Comparison of ENCODE assay signal across 1 cellular context in genomic region chr10:117216611-117217195, GRCh38.
TF ChIP-seq lines count a peak whose summit lies in the region.

No MANE protein-coding gene starts in this region.

TF ChIP-seq in HEK293, 187 proteins besides CTCF, POLR2A, EP300 and RAD21 (continued from another document and continues in another):
- TF ChIP-seq ZNF23 (tag by site-specific recombination; IDR thresholded peaks at IDR 0.05; ENCODE audit: borderline replicate concordance) = no peak
- peak; percentile 51; the same call in 1 of the 2 replicates for TF ChIP-seq KLF8 (tag by site-specific recombination; IDR thresholded peaks at IDR 0.05)
- TF ChIP-seq ZNF302 (tag by site-specific recombination; IDR thresholded peaks at IDR 0.05; ENCODE audit: low read depth) = no peak
- no peak for TF ChIP-seq ZBTB11 (tag by site-specific recombination; conservative IDR thresholded peaks at IDR 0.05; ENCODE audit: low read depth)
- TF ChIP-seq ZNF513 (tag by site-specific recombination; IDR thresholded peaks at IDR 0.05) = no peak
- no peak for TF ChIP-seq ZNF37A (tag by site-specific recombination; IDR thresholded peaks at IDR 0.05)
- TF ChIP-seq ZNF544 (tag by site-specific recombination; IDR thresholded peaks at IDR 0.05) = no peak
- TF ChIP-seq TRIM28 (IDR thresholded peaks at IDR 0.05; ENCODE audit: borderline replicate concordance, low read length) = no peak
- TF ChIP-seq ZNF624 (tag by site-specific recombination; IDR thresholded peaks at IDR 0.05) = no peak
- TF ChIP-seq PRDM1 (tag by site-specific recombination; IDR thresholded peaks at IDR 0.05) = no peak
- no peak for TF ChIP-seq ZNF701 (tag by site-specific recombination; IDR thresholded peaks at IDR 0.05)
- TF ChIP-seq ZNF416 (tag by site-specific recombination; IDR thresholded peaks at IDR 0.05) = no peak
- no peak for TF ChIP-seq SP2 (tag by site-specific recombination; IDR thresholded peaks at IDR 0.05)
- TF ChIP-seq SCRT1 (tag by site-specific recombination; IDR thresholded peaks at IDR 0.05; ENCODE audit: borderline replicate concordance) = no peak
- no peak for TF ChIP-seq ZNF26 (tag by site-specific recombination; IDR thresholded peaks at IDR 0.05)
- no peak for TF ChIP-seq GLI4 (tag by site-specific recombination; IDR thresholded peaks at IDR 0.05)
- TF ChIP-seq ZNF223 (tag by site-specific recombination; IDR thresholded peaks at IDR 0.05) = no peak
- no peak for TF ChIP-seq ZNF473 (tag by site-specific recombination; IDR thresholded peaks at IDR 0.05)
- peak; percentile 57; the same call in 1 of the 2 replicates for TF ChIP-seq ZBTB48 (tag by site-specific recombination; IDR thresholded peaks at IDR 0.05)
- TF ChIP-seq ZNF830 (tag by site-specific recombination; IDR thresholded peaks at IDR 0.05; ENCODE audit: low read depth) = no peak
- no peak for TF ChIP-seq PRDM2 (tag by site-specific recombination; IDR thresholded peaks at IDR 0.05; ENCODE audit: borderline replicate concordance)
- 0 out of 2 replicates have a peak, but pooled peaks have one; percentile 35 for TF ChIP-seq ZBTB8A (tag by site-specific recombination; IDR thresholded peaks at IDR 0.05)
- no peak for TF ChIP-seq ZNF639 (tag by site-specific recombination; IDR thresholded peaks at IDR 0.05)
- TF ChIP-seq ZBTB10 (tag by site-specific recombination; IDR thresholded peaks at IDR 0.05) = peak; percentile 90
- 0 out of 2 replicates have a peak, but pooled peaks have one; percentile 28 for TF ChIP-seq EGR2 (tag by site-specific recombination; IDR thresholded peaks at IDR 0.05; ENCODE audit: low read depth)
- no peak for TF ChIP-seq ZNF548 (tag by site-specific recombination; IDR thresholded peaks at IDR 0.05)
- TF ChIP-seq ZNF148 (tag by site-specific recombination; IDR thresholded peaks at IDR 0.05; ENCODE audit: borderline replicate concordance) = no peak
- no peak for TF ChIP-seq ZFP41 (tag by site-specific recombination; IDR thresholded peaks at IDR 0.05; ENCODE audit: borderline replicate concordance)
- TF ChIP-seq ZNF488 (tag by site-specific recombination; IDR thresholded peaks at IDR 0.05) = no peak
- peak; percentile 93 for TF ChIP-seq GLIS2 (tag by site-specific recombination; IDR thresholded peaks at IDR 0.05)
- TF ChIP-seq ZNF530 (tag by site-specific recombination; IDR thresholded peaks at IDR 0.05; ENCODE audit: low read depth) = no peak
- TF ChIP-seq ZNF423 (tag by site-specific recombination; IDR thresholded peaks at IDR 0.05) = peak; percentile 76; the same call in 1 of the 2 replicates
- peak; percentile 42; the same call in 1 of the 2 replicates for TF ChIP-seq ZNF76 (tag by site-specific recombination; IDR thresholded peaks at IDR 0.05; ENCODE audit: borderline replicate concordance, low read depth)
- 0 out of 2 replicates have a peak, but pooled peaks have one; percentile 27 for TF ChIP-seq ZNF449 (tag by site-specific recombination; IDR thresholded peaks at IDR 0.05)
- TF ChIP-seq ZNF324 (tag by site-specific recombination; IDR thresholded peaks at IDR 0.05) = peak; percentile 81; the same call in 1 of the 2 replicates
- no peak for TF ChIP-seq ZNF585B (tag by site-specific recombination; IDR thresholded peaks at IDR 0.05)
